In the genomic region with DNA sequence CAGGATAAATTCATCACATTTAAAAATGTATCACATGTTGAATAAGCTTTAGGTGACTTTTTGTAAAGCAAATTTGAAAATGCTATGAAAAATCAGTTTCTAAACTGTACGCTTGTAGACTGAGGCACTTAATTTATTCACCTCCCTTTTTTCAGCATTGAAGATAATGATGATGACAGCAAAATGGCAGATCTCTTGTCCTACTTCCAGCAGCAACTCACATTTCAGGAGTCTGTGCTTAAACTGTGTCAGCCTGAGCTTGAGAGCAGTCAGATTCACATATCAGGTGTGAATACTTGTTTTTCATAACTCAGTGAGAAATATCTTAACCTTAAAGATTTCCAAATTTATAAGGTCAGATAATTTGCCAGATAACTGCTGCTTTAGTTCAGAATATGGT, we compare ENCODE assay signal across 7 cellular contexts.
"Had no signal": no experiment of that assay in that cellular context is flagged by ENCODE, and none has a peak within 500 bp of the region (broad histone marks: within the 10 kb centered on the region; RNA-seq: fewer than 3 reads in every experiment).

No MANE protein-coding gene starts in this region.

- H3K9me3 Mint-ChIP-seq: H9 had no signal

- H3K27ac Mint-ChIP-seq: H9 had no signal

- H3K9ac ChIP-seq: GM23248, KMS-11 had no signal

- DNase-seq: GM23248, GOT3, H9, HCEC 1CT, KBM-7 had no signal

- H2AFZ ChIP-seq: GM23248 had no signal

- H3K27ac ChIP-seq: GM23248, KMS-11 had no signal

- FAIRE-seq: HTR-8/SVneo had no signal

- H3K4me3 Mint-ChIP-seq: H9 had no signal

- H3K4me3 ChIP-seq: GM23248 had no signal

- H3K4me1 Mint-ChIP-seq: H9 had no signal

- H3K4me2 ChIP-seq: KMS-11 had no signal
